Comparison of ENCODE assay signal across 8 cellular contexts in the genomic region with DNA sequence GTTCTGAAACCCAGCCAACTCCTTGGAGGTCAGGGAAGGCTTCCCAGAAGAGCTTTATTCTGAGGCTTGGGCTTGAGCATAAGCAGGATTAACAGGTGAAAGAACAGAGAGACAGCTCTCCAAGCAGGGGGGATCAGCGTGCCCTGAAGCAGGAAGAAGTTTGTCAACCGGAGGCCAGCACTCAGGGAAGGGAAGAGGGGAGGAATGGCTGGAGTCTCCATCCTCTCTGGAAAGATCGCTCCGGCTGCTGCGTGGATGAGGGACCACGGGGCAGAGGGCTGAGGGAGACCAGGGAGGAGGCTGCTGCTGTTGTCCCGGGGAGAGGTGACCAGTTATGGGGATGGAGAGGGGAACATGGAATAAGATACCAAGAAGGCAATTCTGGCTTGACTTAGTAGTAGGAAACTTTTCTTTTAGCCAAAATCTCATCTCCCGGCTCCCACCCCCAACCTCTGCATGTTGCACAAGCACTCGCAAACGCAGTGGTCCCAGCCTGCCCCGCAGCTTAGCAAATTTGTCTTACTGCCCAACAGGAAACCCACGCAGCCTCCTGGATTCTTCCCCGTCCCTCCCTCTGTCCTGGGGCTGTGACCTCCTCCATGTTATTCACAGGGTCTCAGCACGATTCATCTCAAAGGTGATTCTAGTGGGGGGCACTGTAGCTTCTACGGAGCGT. TPM values are rescaled to one million over a fixed set of nuclear protein-coding genes. Genes with fewer than 3 reads are reported as not detected.
DNase-seq lines count a peak whose midpoint lies in the region; ATAC-seq, FAIRE-seq and TF ChIP-seq lines count a peak whose summit lies in the region.

No MANE protein-coding gene starts in this region.

- POLR2A ChIA-PET in A549 (lab: Yijun Ruan, JAX): no interaction called here

- no peak for TF ChIP-seq CTCF in A549 (IDR thresholded peaks at IDR 0.05)
- no peak for TF ChIP-seq CTCF in HFFc6 (IDR thresholded peaks at IDR 0.05)
- TF ChIP-seq CTCF in breast epithelium (IDR thresholded peaks at IDR 0.05): no peak

- peak overlapping the region; percentile 73 for H3K4me2 ChIP-seq in A549

- CTCF ChIA-PET in A549 (lab: Yijun Ruan, JAX): interaction anchor here (0.6 to 2.7 kb wide), 5 partner anchors 41 to 1182 kb away, joined by 3 to 9 read pairs (median 3); no protein-coding TSS in a partner anchor

- no peak for TF ChIP-seq POLR2A in A549 (IDR thresholded peaks at IDR 0.05; ENCODE audit: low read length)
- no peak for TF ChIP-seq POLR2A in breast epithelium (IDR thresholded peaks at IDR 0.05)

- H3K9me3 ChIP-seq in A549 (peaks cover 5% of the 10 kb centered on the region; the same call in 1 of the 3 replicates), breast epithelium (no peaks in the 10 kb centered on the region), mucosa of rectum (ENCODE audit: control insufficient read depth in 2 of 2, low read length in 2 of 2) (no peaks in the 10 kb centered on the region)

- no peak for TF ChIP-seq RAD21 in A549 (conservative IDR thresholded peaks at IDR 0.05 in 1 of 2, IDR thresholded peaks at IDR 0.05 in 1 of 2)

- peaks cover 44% of the 10 kb centered on the region for H3K4me1 Mint-ChIP-seq in HFFc6 (ENCODE audit: low read depth)

- FAIRE-seq in A549 (lab: Jason Lieb, UNC): no peak

- H3K4me3 Mint-ChIP-seq in HFFc6: peak overlapping the region; percentile 85

- DNase-seq in A549 (ENCODE audit: low read depth in 1 of 2, low spot score in 1 of 2) (no peak), HFFc6 (no peak), breast epithelium (ENCODE audit: low spot score in 2 of 2) (no peak), germinal center (ENCODE audit: low spot score) (no peak), GM03348 (ENCODE audit: low spot score) (no peak), NCI-H345 (lab: John Stamatoyannopoulos, UW) (no peak)
- DNase-seq in stimulated activated CD4-positive, alpha-beta T cell treated with anti-CD3 and anti-CD28 coated beads, Interleukin-12 subunit alpha, Interleukin-12 subunit beta, amount 100 ng/mL, for 4 hours: no peak

- no peak overlapping the region for H3K4me3 ChIP-seq in A549
- H3K4me3 ChIP-seq in breast epithelium: peak overlapping the region; percentile 49 to 98 (median 74)
- H3K4me3 ChIP-seq in mucosa of rectum (ENCODE audit: low read length in 2 of 2): peak overlapping the region; percentile 62 to 71

- WGBS in A549 (ENCODE audit: missing lambda C conversion rate): 92% methylated on average over 16 of the region's 16 CpGs

- intact Hi-C loops in breast epithelium (cut with DNase I; ENCODE audit: low total_unique reads): no loop called here

- peaks cover 23% of the 10 kb centered on the region for H3K9me3 Mint-ChIP-seq in HFFc6

- H3K9ac ChIP-seq in mucosa of rectum (ENCODE audit: low read depth in 1 of 2, low read length in 2 of 2): peak overlapping the region; percentile 5 to 70

- no peak for ATAC-seq in A549

- H3K36me3 ChIP-seq in breast epithelium: no peaks in the 10 kb centered on the region
- peaks cover 0 to 2% of the 10 kb centered on the region in 2 donors for H3K36me3 ChIP-seq in mucosa of rectum (ENCODE audit: control insufficient read depth in 2 of 2, insufficient read depth in 2 of 2, low read length in 2 of 2)

- H3K27ac Mint-ChIP-seq in HFFc6: peak overlapping the region; percentile 87

- H3K27ac ChIP-seq in A549: peak overlapping the region in 1 of 2 experiments; percentile 95; a peak in 4 of 6 replicates
- H3K27ac ChIP-seq in breast epithelium: peak overlapping the region; percentile 88 to 96
- H3K27ac ChIP-seq in mucosa of rectum (ENCODE audit: low read depth in 2 of 2, low read length in 2 of 2): peak overlapping the region in 1 of 2 donors; percentile 21

- peaks cover 12% of the 10 kb centered on the region for H3K27me3 Mint-ChIP-seq in HFFc6 (ENCODE audit: insufficient read depth)

- peaks cover 32% of the 10 kb centered on the region for H3K36me3 Mint-ChIP-seq in HFFc6 (ENCODE audit: low read depth)

- H3K27me3 ChIP-seq in breast epithelium (no peaks in the 10 kb centered on the region), mucosa of rectum (ENCODE audit: control insufficient read depth in 2 of 2, insufficient read depth in 2 of 2, low read length in 2 of 2) (no peaks in the 10 kb centered on the region)

- H3K4me1 ChIP-seq in A549 (peaks cover 32% of the 10 kb centered on the region), breast epithelium (peaks cover 0 to 8% of the 10 kb centered on the region in 2 donors), mucosa of rectum (ENCODE audit: control insufficient read depth in 2 of 2, insufficient read depth in 2 of 2, low read length in 2 of 2) (peaks cover 28 to 42% of the 10 kb centered on the region in 2 donors)

- TF ChIP-seq EP300 in A549 (IDR thresholded peaks at IDR 0.05): no peak

TF ChIP-seq in A549, 52 proteins besides CTCF, POLR2A, EP300 and RAD21:
- TF ChIP-seq MAZ (IDR thresholded peaks at IDR 0.05; ENCODE audit: borderline replicate concordance, low read depth, low read length) (no peak), EHF (CRISPR knock-in tag; IDR thresholded peaks at IDR 0.05) (no peak)
TF ChIP-seq in A549: peak in this region for 0.

RNA-seq across cellular contexts. Expression of a gene that starts 1.2 kb away (rescaled TPM):
- polyA plus RNA-seq in A549 (2011; rRNA removed): 24.1 and 26.2 TPM in 2 replicates
- 14.4 and 19.0 TPM in 2 replicates for polyA plus RNA-seq in A549 (2012; cell fraction: cytosol; rRNA removed)
- 24.4 and 26.2 TPM in 2 replicates for polyA plus RNA-seq in A549 (2012; cell fraction: nucleus; rRNA removed)
- 15.4 to 16.7 TPM (median 16.6 TPM) in 3 replicates for polyA plus RNA-seq in A549 (2017; fragmentation: RNase III; extraction: RNeasy Plus Mini Kit Qiagen cat#74134 plus additional on column Dnase treatment)
- 35.1 and 37.2 TPM in 2 replicates for polyA minus RNA-seq in A549 (2011; rRNA and poly(A)+ RNA removed)
- 10 to 100 TPM; 75.8 to 96.2 (median 79.1) TPM for total RNA-seq in HFFc6 (2021; fragmentation: NEBNext Ultra II Directional; extraction: Animal tissue kit (Norgen Biotek cat#: 25700))
- 10 to 100 TPM; 13.3 to 15.4 (median 13.8) TPM for total RNA-seq in breast epithelium

RNA-seq across cellular contexts. Expression of a gene that starts 21.4 kb away (rescaled TPM):
- polyA plus RNA-seq in A549 (2011; rRNA removed) (not detected in 2 replicates), A549 (2017; fragmentation: RNase III; extraction: RNeasy Plus Mini Kit Qiagen cat#74134 plus additional on column Dnase treatment) (not detected in 3 replicates)
- 0.01 TPM in 1 of 2 replicates, not detected in the other for polyA plus RNA-seq in A549 (2012; cell fraction: cytosol; rRNA removed)
- polyA plus RNA-seq in A549 (2012; cell fraction: nucleus; rRNA removed): not detected in 2 replicates
- polyA minus RNA-seq in A549 (2011; rRNA and poly(A)+ RNA removed): not detected in 2 replicates
- total RNA-seq in HFFc6 (2021; fragmentation: NEBNext Ultra II Directional; extraction: Animal tissue kit (Norgen Biotek cat#: 25700)): not detected
- total RNA-seq in breast epithelium: not detected

Comparison
In these comparisons a context has a peak if more than half of its experiments do, and no peak if none do; other contexts are left out.
1. RNA of a gene that starts 1.2 kb away (total RNA-seq): 75.8 to 96.2 TPM in HFFc6; 13.3 to 15.4 TPM in breast epithelium; every median in the first group is over 4 times any median in the second.